1 cellular context compared by ENCODE assay signal in genomic region chr9:131398204-131398603, GRCh38.
A peak's percentile ranks its signal among the peaks of the same experiment; 100 is the strongest.
TF ChIP-seq lines count a peak whose summit lies in the region.

No MANE protein-coding gene starts in this region.

TF ChIP-seq in HEK293, 187 proteins besides CTCF, POLR2A, EP300 and RAD21 (continued from another document):
- TF ChIP-seq, protein P1, sequence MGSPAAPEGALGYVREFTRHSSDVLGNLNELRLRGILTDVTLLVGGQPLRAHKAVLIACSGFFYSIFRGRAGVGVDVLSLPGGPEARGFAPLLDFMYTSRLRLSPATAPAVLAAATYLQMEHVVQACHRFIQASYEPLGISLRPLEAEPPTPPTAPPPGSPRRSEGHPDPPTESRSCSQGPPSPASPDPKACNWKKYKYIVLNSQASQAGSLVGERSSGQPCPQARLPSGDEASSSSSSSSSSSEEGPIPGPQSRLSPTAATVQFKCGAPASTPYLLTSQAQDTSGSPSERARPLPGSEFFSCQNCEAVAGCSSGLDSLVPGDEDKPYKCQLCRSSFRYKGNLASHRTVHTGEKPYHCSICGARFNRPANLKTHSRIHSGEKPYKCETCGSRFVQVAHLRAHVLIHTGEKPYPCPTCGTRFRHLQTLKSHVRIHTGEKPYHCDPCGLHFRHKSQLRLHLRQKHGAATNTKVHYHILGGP (tag by site-specific recombination; IDR thresholded peaks at IDR 0.05): no peak
- TF ChIP-seq ZNF600 (tag by site-specific recombination; IDR thresholded peaks at IDR 0.05): peak; percentile 95
- TF ChIP-seq ZBTB10 (tag by site-specific recombination; IDR thresholded peaks at IDR 0.05): no peak
- peak; percentile 34 for TF ChIP-seq ZXDB (tag by site-specific recombination; IDR thresholded peaks at IDR 0.05)
- TF ChIP-seq ZNF658 (tag by site-specific recombination; IDR thresholded peaks at IDR 0.05): no peak
- TF ChIP-seq GFI1B (tag by site-specific recombination; IDR thresholded peaks at IDR 0.05): peak; percentile 52; the same call in 1 of the 2 replicates
- peak; percentile 99 for TF ChIP-seq ZNF394 (tag by site-specific recombination; IDR thresholded peaks at IDR 0.05; ENCODE audit: borderline replicate concordance)
